8 cellular contexts compared by ENCODE assay signal in the genomic region with DNA sequence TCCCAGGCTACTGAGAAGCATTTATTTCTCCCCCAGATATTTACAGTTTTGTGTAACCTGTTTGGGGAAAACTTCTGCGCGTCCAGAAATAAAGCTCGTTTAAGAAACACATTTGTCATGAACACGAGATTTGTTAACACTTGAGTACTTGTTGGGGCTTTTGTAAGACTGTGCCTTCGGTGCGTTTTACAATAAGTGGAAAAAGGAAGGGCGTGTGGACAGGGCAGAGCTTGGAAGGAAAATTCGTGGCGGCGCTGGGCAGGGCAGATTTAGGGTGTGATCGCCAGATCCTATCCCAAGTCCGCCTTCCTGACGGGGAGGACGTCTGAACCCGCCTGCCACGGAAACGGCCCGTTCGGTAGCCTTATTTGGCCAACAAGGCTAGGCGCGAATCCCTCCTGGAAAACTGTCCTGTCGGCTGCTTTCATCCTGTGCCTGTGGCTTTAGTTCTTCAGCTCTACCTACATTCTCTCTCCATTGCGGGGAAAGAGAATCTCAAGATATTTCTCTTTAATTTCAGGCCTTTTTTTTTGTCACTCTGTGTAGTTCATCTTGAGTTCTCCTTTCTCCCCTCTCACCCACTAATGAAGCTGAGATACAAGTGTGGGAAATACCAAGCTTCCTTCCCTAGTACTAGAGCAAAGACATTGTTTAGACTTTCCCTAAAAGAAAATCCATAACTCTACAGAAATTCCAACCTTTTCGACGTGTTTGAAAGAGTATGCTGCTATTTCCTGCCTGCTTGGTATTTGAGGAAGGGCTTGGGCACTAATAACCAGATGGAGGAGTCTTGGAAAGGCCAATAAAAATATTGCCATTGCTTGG. TPM values are rescaled to one million over a fixed set of nuclear protein-coding genes. Genes with fewer than 3 reads are reported as not detected.
DNase-seq lines count a peak whose midpoint lies in the region; ATAC-seq, FAIRE-seq and TF ChIP-seq lines count a peak whose summit lies in the region.

No MANE protein-coding gene starts in this region.

- TF ChIP-seq POLR2A in sigmoid colon (IDR thresholded peaks at IDR 0.05): peak; percentile 82 to 88

- no peak for TF ChIP-seq CTCF in AG10803 (conservative IDR thresholded peaks at IDR 0.05; ENCODE audit: low read length)
- TF ChIP-seq CTCF in bronchial epithelial cell (IDR thresholded peaks at IDR 0.05; ENCODE audit: insufficient read depth, low read length, severe bottlenecking): no peak
- no peak for TF ChIP-seq CTCF in sigmoid colon (IDR thresholded peaks at IDR 0.05)

- H3K36me3 ChIP-seq in bronchial epithelial cell (ENCODE audit: control insufficient read depth, insufficient read depth, low read length): peaks cover 2% of the 10 kb centered on the region
- peaks cover 0 to 17% (median 2%) of the 10 kb centered on the region in 4 donors for H3K36me3 ChIP-seq in sigmoid colon

- H3K9me3 ChIP-seq in sigmoid colon: no peaks in the 10 kb centered on the region

- peak overlapping the region; percentile 81 for H3K4me3 ChIP-seq in AG10803 (ENCODE audit: low read length)
- peak overlapping the region; percentile 98 for H3K4me3 ChIP-seq in bronchial epithelial cell (ENCODE audit: low read depth, low read length)
- peak overlapping the region; percentile 89 to 98 (median 90) for H3K4me3 ChIP-seq in sigmoid colon

- intact Hi-C loops in sigmoid colon (cut with DNase I): loop anchor here (5.0 kb wide), 2 partner anchors 130 to 145 kb away; no protein-coding TSS in a partner anchor

- ATAC-seq in GM18867 (IDR thresholded peaks at IDR 0.05; ENCODE audit: unreplicated experiment): peak; percentile 15

- 1 to 3% methylated on average over 25 of the region's 25 CpGs for WGBS in sigmoid colon, 2 donors

- TF ChIP-seq EP300 in sigmoid colon (IDR thresholded peaks at IDR 0.05): peak in 1 of 4 donors; percentile 21

- FAIRE-seq in bronchial epithelial cell (lab: Jason Lieb, UNC): peak; percentile 75

- H3K27me3 ChIP-seq in bronchial epithelial cell (ENCODE audit: control insufficient read depth, insufficient read depth, low read length): no peaks in the 10 kb centered on the region
- no peaks in the 10 kb centered on the region for H3K27me3 ChIP-seq in sigmoid colon

- DNase-seq in AG10803 (ENCODE audit: low read depth): peak; percentile 83
- DNase-seq in HPDE6-E6E7 (ENCODE audit: extremely low spot score): peak; percentile 20
- peak; percentile 90 for DNase-seq in SW480 (ENCODE audit: low spot score)
- peak; percentile 85 for DNase-seq in bronchial epithelial cell (ENCODE audit: low read depth)
- DNase-seq in iPS-NIHi11 (ENCODE audit: low spot score): peak; percentile 74
- peak; percentile 96 for DNase-seq in sigmoid colon
- DNase-seq in NCI-H2107 treated with DMSO at 0.1 percent for 48 hours (lab: John Stamatoyannopoulos, UW; ENCODE audit: unreplicated experiment): no peak

- H3K4me1 ChIP-seq in sigmoid colon: peaks cover 0 to 45% (median 24%) of the 10 kb centered on the region in 4 donors

- H3K27ac ChIP-seq in sigmoid colon: peak overlapping the region; percentile 97 to 100 (median 98)

RNA-seq across cellular contexts. Expression of gene PDLIM5, which starts 0.9 kb away (rescaled TPM):
- total RNA-seq in bronchial epithelial cell: 82.9 and 121 TPM in 2 replicates
- total RNA-seq in sigmoid colon: 100 to 1,000 TPM; 167 to 221 (median 204) TPM
- 10 to 100 TPM; 31.2 to 43.0 (median 39.6) TPM for polyA plus RNA-seq in sigmoid colon
